In the genomic region with DNA sequence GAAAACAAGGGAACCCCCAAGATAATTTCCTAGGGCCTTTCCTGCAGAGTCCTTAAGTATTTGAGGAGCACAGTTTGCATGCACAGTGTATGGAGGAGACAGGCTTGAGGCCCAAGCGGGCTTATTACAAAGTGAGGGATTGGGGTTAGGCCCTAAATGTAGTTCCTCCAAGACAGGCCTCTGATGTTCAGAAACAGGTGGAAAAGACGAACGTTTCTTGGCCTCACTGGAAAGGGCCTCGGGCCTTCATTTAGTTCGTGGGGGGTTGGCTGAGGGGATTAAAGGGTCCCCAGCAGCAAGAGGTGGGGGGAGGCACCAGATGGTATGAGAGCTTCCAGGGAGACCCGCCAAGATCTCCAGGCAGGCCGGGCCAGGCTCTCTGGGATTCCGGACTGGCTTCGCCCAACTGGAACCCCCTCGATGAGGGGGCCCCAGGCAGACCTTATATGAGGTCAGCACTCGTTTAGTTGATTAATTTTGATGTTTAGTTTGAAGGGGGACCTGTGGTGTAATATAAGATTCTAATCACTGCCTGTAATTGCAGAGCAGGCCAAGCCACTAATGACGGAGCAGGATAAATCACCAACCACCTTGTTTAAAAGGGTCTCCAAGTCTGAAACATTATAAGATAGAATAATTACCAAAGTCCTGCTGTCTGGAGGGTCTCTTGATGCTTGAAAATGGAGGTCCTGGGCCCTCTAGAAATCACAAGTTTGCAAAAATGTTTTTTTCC, we compare ENCODE assay signal across 8 cellular contexts. TPM values are rescaled to one million over a fixed set of nuclear protein-coding genes. Genes with fewer than 3 reads are reported as not detected.
DNase-seq lines count a peak whose midpoint lies in the region; ATAC-seq and TF ChIP-seq lines count a peak whose summit lies in the region.

No MANE protein-coding gene starts in this region.

- H3K4me3 Mint-ChIP-seq in activated CD4-positive, alpha-beta T cell treated with anti-CD3 and anti-CD28 coated beads, Interleukin-2, amount 10 ng/mL, durations not matched to agents 7 days and 5 days = peak overlapping the region; percentile 93
- peak overlapping the region; percentile 91 for H3K4me3 Mint-ChIP-seq in T-helper 2 cell treated with Interferon-gamma antibody and Interleukin-4, amounts not matched to agents 5 μg/mL and 100 μg/mL, for 36 hours

- peak overlapping the region; percentile 99 for H3K4me2 ChIP-seq in hepatocyte

- no peaks in the 10 kb centered on the region for H3K27me3 Mint-ChIP-seq in activated CD4-positive, alpha-beta T cell treated with anti-CD3 and anti-CD28 coated beads, Interleukin-2, amount 10 ng/mL, durations not matched to agents 7 days and 5 days
- no peaks in the 10 kb centered on the region for H3K27me3 Mint-ChIP-seq in T-helper 2 cell treated with Interferon-gamma antibody and Interleukin-4, amounts not matched to agents 5 μg/mL and 100 μg/mL, for 36 hours (ENCODE audit: low read depth)

- peak overlapping the region; percentile 67 for H3K4me3 ChIP-seq in hepatocyte
- peak overlapping the region; percentile 49 to 76 for H3K4me3 ChIP-seq in stomach smooth muscle (ENCODE audit: low read length in 2 of 2)

- CTCF ChIA-PET in activated CD4-positive, alpha-beta T cell treated with anti-CD3 and anti-CD28 coated beads, Interleukin-2, amount 10 ng/mL, durations not matched to agents 7 days and 5 days (lab: Charles Lee) = no interaction called here

- DNase-seq in activated CD4-positive, alpha-beta T cell treated with anti-CD3 and anti-CD28 coated beads, Interleukin-2, amount 10 ng/mL, durations not matched to agents 7 days and 5 days = no peak
- no peak for DNase-seq in activated CD4-positive, alpha-beta T cell treated with anti-CD3 and anti-CD28 coated beads for 4 hours
- DNase-seq in T-helper 2 cell treated with Interferon-gamma antibody and Interleukin-4, amounts not matched to agents 5 μg/mL and 100 μg/mL, for 36 hours (ENCODE audit: low spot score) = no peak
- DNase-seq in hepatocyte (ENCODE audit: low spot score) (no peak), HPDE6-E6E7 (ENCODE audit: extremely low spot score) (no peak), COLO829 (ENCODE audit: low spot score) (no peak)

- no peak overlapping the region for H2AFZ ChIP-seq in hepatocyte

- peaks cover 24% of the 10 kb centered on the region for H3K79me2 ChIP-seq in hepatocyte

- TF ChIP-seq CTCF in hepatocyte (IDR thresholded peaks at IDR 0.05; ENCODE audit: poor library complexity) = no peak

- POLR2A ChIA-PET in activated CD4-positive, alpha-beta T cell treated with anti-CD3 and anti-CD28 coated beads, Interleukin-2, amount 10 ng/mL, durations not matched to agents 7 days and 5 days (lab: Charles Lee) = no interaction called here

- H3K36me3 Mint-ChIP-seq in activated CD4-positive, alpha-beta T cell treated with anti-CD3 and anti-CD28 coated beads, Interleukin-2, amount 10 ng/mL, durations not matched to agents 7 days and 5 days (ENCODE audit: low read depth) = peaks cover 39% of the 10 kb centered on the region
- H3K36me3 Mint-ChIP-seq in T-helper 2 cell treated with Interferon-gamma antibody and Interleukin-4, amounts not matched to agents 5 μg/mL and 100 μg/mL, for 36 hours (ENCODE audit: low read depth) = peaks cover 44% of the 10 kb centered on the region

- H3K27ac ChIP-seq in hepatocyte = no peak overlapping the region
- H3K27ac ChIP-seq in stomach smooth muscle (ENCODE audit: low read length) = no peak overlapping the region

- 45% methylated on average over 12 of the region's 12 CpGs for WGBS in hepatocyte (ENCODE audit: low lambda C conversion rate, missing lambda C conversion rate)

- peaks cover 2% of the 10 kb centered on the region for H4K20me1 ChIP-seq in hepatocyte (ENCODE audit: insufficient read depth, poor library complexity, severe bottlenecking)

- H3K36me3 ChIP-seq in hepatocyte (replicated peaks; ENCODE audit: insufficient read depth, low read depth) (no peaks in the 10 kb centered on the region), stomach smooth muscle (ENCODE audit: control insufficient read depth in 2 of 2, insufficient read depth in 2 of 2, low read length in 2 of 2) (no peaks in the 10 kb centered on the region)

- no peaks in the 10 kb centered on the region for H3K9me3 Mint-ChIP-seq in activated CD4-positive, alpha-beta T cell treated with anti-CD3 and anti-CD28 coated beads, Interleukin-2, amount 10 ng/mL, durations not matched to agents 7 days and 5 days
- no peaks in the 10 kb centered on the region for H3K9me3 Mint-ChIP-seq in T-helper 2 cell treated with Interferon-gamma antibody and Interleukin-4, amounts not matched to agents 5 μg/mL and 100 μg/mL, for 36 hours

- H3K9me2 ChIP-seq in hepatocyte (replicated peaks; ENCODE audit: insufficient read depth) = no peaks in the 10 kb centered on the region

- H3K4me1 ChIP-seq in hepatocyte (ENCODE audit: insufficient read depth) = peaks cover 23% of the 10 kb centered on the region
- H3K4me1 ChIP-seq in stomach smooth muscle (ENCODE audit: control insufficient read depth, insufficient read depth, low read length) = peaks cover 25% of the 10 kb centered on the region

- H3K4me1 Mint-ChIP-seq in activated CD4-positive, alpha-beta T cell treated with anti-CD3 and anti-CD28 coated beads, Interleukin-2, amount 10 ng/mL, durations not matched to agents 7 days and 5 days = peaks cover 67% of the 10 kb centered on the region
- peaks cover 54% of the 10 kb centered on the region for H3K4me1 Mint-ChIP-seq in T-helper 2 cell treated with Interferon-gamma antibody and Interleukin-4, amounts not matched to agents 5 μg/mL and 100 μg/mL, for 36 hours (ENCODE audit: low read depth)

- no peak for ATAC-seq in HG03108 (IDR thresholded peaks at IDR 0.05; ENCODE audit: unreplicated experiment)

- peak overlapping the region; percentile 95 for H3K27ac Mint-ChIP-seq in activated CD4-positive, alpha-beta T cell treated with anti-CD3 and anti-CD28 coated beads, Interleukin-2, amount 10 ng/mL, durations not matched to agents 7 days and 5 days
- H3K27ac Mint-ChIP-seq in T-helper 2 cell treated with Interferon-gamma antibody and Interleukin-4, amounts not matched to agents 5 μg/mL and 100 μg/mL, for 36 hours = peak overlapping the region; percentile 89

- H3K9me3 ChIP-seq in hepatocyte (ENCODE audit: low read depth) = no peaks in the 10 kb centered on the region
- H3K9me3 ChIP-seq in stomach smooth muscle (ENCODE audit: control insufficient read depth in 2 of 2, low read length in 2 of 2) = no peaks in the 10 kb centered on the region

- H3K9ac ChIP-seq in stomach smooth muscle (ENCODE audit: low read length in 2 of 2) = peak overlapping the region in 1 of 2 donors; percentile 64

- H3K27me3 ChIP-seq in hepatocyte (no peaks in the 10 kb centered on the region), stomach smooth muscle (ENCODE audit: control insufficient read depth in 1 of 2, insufficient read depth in 2 of 2, low read length in 2 of 2) (no peaks in the 10 kb centered on the region)

RNA-seq across cellular contexts. Expression of a gene that starts 2.0 kb away (rescaled TPM):
- 100 to 1,000 TPM; 291 to 318 TPM for total RNA-seq in activated CD4-positive, alpha-beta T cell treated with anti-CD3 and anti-CD28 coated beads, Interleukin-2, amount 10 ng/mL, durations not matched to agents 7 days and 5 days
- 43.4 and 57.9 TPM in 2 replicates for total RNA-seq in hepatocyte
- polyA plus RNA-seq in hepatocyte = 69.0 and 94.8 TPM in 2 replicates

RNA-seq across cellular contexts. Expression of a gene that starts 10.1 kb away (rescaled TPM):
- 10 to 100 TPM; 22.4 to 23.1 TPM for total RNA-seq in activated CD4-positive, alpha-beta T cell treated with anti-CD3 and anti-CD28 coated beads, Interleukin-2, amount 10 ng/mL, durations not matched to agents 7 days and 5 days
- total RNA-seq in hepatocyte = 9.2 and 11.4 TPM in 2 replicates
- 27.6 and 33.8 TPM in 2 replicates for polyA plus RNA-seq in hepatocyte
